Comparison of ENCODE assay signal across 1 cellular context in genomic region chr16:13885700-13886099, GRCh38.
A peak's percentile ranks its signal among the peaks of the same experiment; 100 is the strongest.
TF ChIP-seq lines count a peak whose summit lies in the region.

No MANE protein-coding gene starts in this region.

TF ChIP-seq in HepG2, 621 proteins besides CTCF, POLR2A, EP300 and RAD21 (continued from another document and continues in another):
- TF ChIP-seq MLXIP (CRISPR knock-in tag; IDR thresholded peaks at IDR 0.05; ENCODE audit: borderline replicate concordance) (no peak), SCMH1 (CRISPR knock-in tag; IDR thresholded peaks at IDR 0.05; ENCODE audit: borderline replicate concordance) (no peak), KDM3A (CRISPR knock-in tag; IDR thresholded peaks at IDR 0.05; ENCODE audit: low read depth) (peak; percentile 49; the same call in 1 of the 2 replicates), PRDM15 (CRISPR knock-in tag; IDR thresholded peaks at IDR 0.05) (no peak), SNAI1 (CRISPR knock-in tag; IDR thresholded peaks at IDR 0.05; ENCODE audit: borderline replicate concordance) (no peak), ETV6 (CRISPR knock-in tag; conservative IDR thresholded peaks at IDR 0.05) (no peak), ZNF550 (CRISPR knock-in tag; IDR thresholded peaks at IDR 0.05; ENCODE audit: borderline replicate concordance) (no peak), FOXO1 (CRISPR knock-in tag; IDR thresholded peaks at IDR 0.05) (peak; percentile 97), TAF15 (IDR thresholded peaks at IDR 0.05; ENCODE audit: low read depth, low read length, poor library complexity, severe bottlenecking) (no peak), ZBTB20 (CRISPR knock-in tag; IDR thresholded peaks at IDR 0.05; ENCODE audit: borderline replicate concordance, low read depth) (peak; percentile 97; the same call in 1 of the 2 replicates), ZNF12 (CRISPR knock-in tag; IDR thresholded peaks at IDR 0.05) (no peak), RORA (CRISPR knock-in tag; IDR thresholded peaks at IDR 0.05) (no peak), ETS1 (CRISPR knock-in tag; IDR thresholded peaks at IDR 0.05) (no peak), SALL1 (CRISPR knock-in tag; IDR thresholded peaks at IDR 0.05) (peak; percentile 89; the same call in 1 of the 2 replicates), IKZF4 (CRISPR knock-in tag; IDR thresholded peaks at IDR 0.05; ENCODE audit: borderline replicate concordance, low read depth, not compliant biosample characterization) (no peak), NFIC (IDR thresholded peaks at IDR 0.05; ENCODE audit: low read length) (peak; percentile 91; the same call in 1 of the 2 replicates), CCDC6 (CRISPR knock-in tag; IDR thresholded peaks at IDR 0.05) (no peak), TFDP2 (CRISPR knock-in tag; IDR thresholded peaks at IDR 0.05) (0 out of 2 replicates have a peak, but pooled peaks have one; percentile 37), SIX4 (CRISPR knock-in tag; IDR thresholded peaks at IDR 0.05) (peak; percentile 65), ZNF878 (CRISPR knock-in tag; IDR thresholded peaks at IDR 0.05) (no peak), HNF1A (IDR thresholded peaks at IDR 0.05; ENCODE audit: low read depth) (peak; percentile 46; the same call in 1 of the 2 replicates), HNF1A (CRISPR knock-in tag; IDR thresholded peaks at IDR 0.05; ENCODE audit: borderline replicate concordance) (peak; percentile 47; the same call in 1 of the 2 replicates), ZFP1 (CRISPR knock-in tag; IDR thresholded peaks at IDR 0.05) (no peak), FOSL2 (CRISPR knock-in tag; IDR thresholded peaks at IDR 0.05) (peak; percentile 72), ARNT (IDR thresholded peaks at IDR 0.05) (no peak), ZC3H13 (CRISPR knock-in tag; IDR thresholded peaks at IDR 0.05) (no peak), TRIM24 (CRISPR knock-in tag; IDR thresholded peaks at IDR 0.05) (no peak), ZFP62 (CRISPR knock-in tag; IDR thresholded peaks at IDR 0.05) (no peak), ZFAT (CRISPR knock-in tag; conservative IDR thresholded peaks at IDR 0.05) (no peak), BRF2 (CRISPR knock-in tag; IDR thresholded peaks at IDR 0.05) (no peak), IKZF1 (IDR thresholded peaks at IDR 0.05) (no peak), ZNF251 (CRISPR knock-in tag; IDR thresholded peaks at IDR 0.05) (no peak), NR2F1 (CRISPR knock-in tag; IDR thresholded peaks at IDR 0.05) (0 out of 4 replicates have a peak, but pooled peaks of 1 of the 2 experiments have one; percentile 17), BHLHE40 (IDR thresholded peaks at IDR 0.05; ENCODE audit: low read length) (no peak), THYN1 (CRISPR knock-in tag; IDR thresholded peaks at IDR 0.05; ENCODE audit: borderline replicate concordance, low read depth) (no peak), HMG20B (CRISPR knock-in tag; conservative IDR thresholded peaks at IDR 0.05) (peak; percentile 91; the same call in 1 of the 2 replicates), SIN3A (IDR thresholded peaks at IDR 0.05; ENCODE audit: borderline replicate concordance, low read depth, low read length) (no peak), GFI1 (CRISPR knock-in tag; IDR thresholded peaks at IDR 0.05; ENCODE audit: borderline replicate concordance) (peak; percentile 96), ZBTB33 (CRISPR knock-in tag; IDR thresholded peaks at IDR 0.05) (no peak), KDM5A (IDR thresholded peaks at IDR 0.05; ENCODE audit: borderline replicate concordance, low read length) (no peak), ELF3 (CRISPR knock-in tag; IDR thresholded peaks at IDR 0.05) (peak; percentile 87), RCOR2 (CRISPR knock-in tag; IDR thresholded peaks at IDR 0.05) (peak; percentile 90), ZNF800 (CRISPR knock-in tag; IDR thresholded peaks at IDR 0.05) (peak; percentile 56; the same call in 1 of the 2 replicates), NR3C1 (CRISPR knock-in tag; IDR thresholded peaks at IDR 0.05) (no peak), FIP1L1 (IDR thresholded peaks at IDR 0.05; ENCODE audit: borderline replicate concordance, insufficient read depth, low read depth, low read length) (no peak), ZNF354B (CRISPR knock-in tag; IDR thresholded peaks at IDR 0.05) (no peak)
